10 cellular contexts compared by ENCODE assay signal in genomic region chr1:226457307-226457712, GRCh38. TPM values are rescaled to one million over a fixed set of nuclear protein-coding genes. Genes with fewer than 3 reads are reported as not detected.
DNase-seq lines count a peak whose midpoint lies in the region; TF ChIP-seq lines count a peak whose summit lies in the region.
"Had no signal": no experiment of that assay in that cellular context is flagged by ENCODE, and none has a peak within 500 bp of the region (broad histone marks: within the 10 kb centered on the region; RNA-seq: fewer than 3 reads in every experiment).

No MANE protein-coding gene starts in this region.

- no peaks in the 10 kb centered on the region for H3K4me1 ChIP-seq in endodermal cell (ENCODE audit: control insufficient read depth, insufficient read depth, low read length)
- no peaks in the 10 kb centered on the region for H3K4me1 ChIP-seq in mesenchymal stem cell (ENCODE audit: control insufficient read depth, insufficient read depth, low read depth, low read length)
- H3K4me1 ChIP-seq: colonic mucosa had no signal

- H3K9ac ChIP-seq in endodermal cell (ENCODE audit: extremely low read depth, low read length, poor library complexity, severe bottlenecking) (no peak overlapping the region), mesenchymal stem cell (ENCODE audit: low read length) (no peak overlapping the region)

- no peak overlapping the region for H2AK5ac ChIP-seq in mesenchymal stem cell (ENCODE audit: low read length, severe bottlenecking)

- H3K79me1 ChIP-seq in mesenchymal stem cell (replicated peaks; ENCODE audit: low read length, poor library complexity, severe bottlenecking) = no peaks in the 10 kb centered on the region

- H3K4ac ChIP-seq in mesenchymal stem cell (ENCODE audit: low read depth in 1 of 2, low read length in 2 of 2) = no peak overlapping the region

- no peak overlapping the region for H3K14ac ChIP-seq in mesenchymal stem cell (ENCODE audit: low read length in 2 of 2)

- no peak overlapping the region for H2BK120ac ChIP-seq in mesenchymal stem cell (ENCODE audit: low read depth, low read length)

- H3K4me2 ChIP-seq in mesenchymal stem cell (ENCODE audit: low read length, poor library complexity, severe bottlenecking) = no peak overlapping the region

- H3K27ac ChIP-seq in endodermal cell (ENCODE audit: low read depth, low read length) (no peak overlapping the region), mesenchymal stem cell (ENCODE audit: low read length, poor library complexity, severe bottlenecking) (no peak overlapping the region)
- H3K27ac ChIP-seq: colonic mucosa had no signal

- H2BK12ac ChIP-seq in mesenchymal stem cell (ENCODE audit: low read length in 2 of 2) = no peak overlapping the region

- no peak overlapping the region for H3K4me3 Mint-ChIP-seq in endodermal cell

- H3K36me3 Mint-ChIP-seq in endodermal cell (ENCODE audit: low read depth) = peaks cover 2% of the 10 kb centered on the region

- H3K27me3 ChIP-seq in endodermal cell (ENCODE audit: control insufficient read depth, insufficient read depth, low read length, poor library complexity, severe bottlenecking) = no peaks in the 10 kb centered on the region
- peaks cover 7 to 46% of the 10 kb centered on the region in 2 experiments for H3K27me3 ChIP-seq in mesenchymal stem cell (ENCODE audit: control insufficient read depth in 1 of 2, insufficient read depth in 1 of 2, low read length in 2 of 2)
- H3K27me3 ChIP-seq: colonic mucosa had no signal

- H3K36me3 ChIP-seq in endodermal cell (ENCODE audit: control insufficient read depth, insufficient read depth, low read length) = no peaks in the 10 kb centered on the region
- no peaks in the 10 kb centered on the region for H3K36me3 ChIP-seq in mesenchymal stem cell (ENCODE audit: control insufficient read depth in 1 of 2, insufficient read depth in 2 of 2, low read depth in 1 of 2, low read length in 2 of 2)
- H3K36me3 ChIP-seq: colonic mucosa had no signal

- peaks cover 9% of the 10 kb centered on the region for H3K27me3 Mint-ChIP-seq in endodermal cell (ENCODE audit: insufficient read depth)

- H3K4me3 ChIP-seq in endodermal cell (ENCODE audit: low read length) (no peak overlapping the region), mesenchymal stem cell (ENCODE audit: insufficient read depth in 1 of 2, low read depth in 1 of 2, low read length in 2 of 2) (no peak overlapping the region)
- H3K4me3 ChIP-seq: colonic mucosa had no signal

- H3K9me3 ChIP-seq in endodermal cell (ENCODE audit: control insufficient read depth, low read length) = peaks cover 8% of the 10 kb centered on the region
- H3K9me3 ChIP-seq in mesenchymal stem cell (ENCODE audit: control insufficient read depth, low read length) = peaks cover 6% of the 10 kb centered on the region
- H3K9me3 ChIP-seq: colonic mucosa had no signal

- H3K27ac Mint-ChIP-seq in endodermal cell = no peak overlapping the region

- H2BK15ac ChIP-seq in mesenchymal stem cell (ENCODE audit: low read depth, poor library complexity, severe bottlenecking) = no peak overlapping the region

- peak; percentile 79 for TF ChIP-seq CTCF in endodermal cell (conservative IDR thresholded peaks at IDR 0.05)

- H2BK5ac ChIP-seq in mesenchymal stem cell (ENCODE audit: low read depth, low read length, poor library complexity, severe bottlenecking) = no peak overlapping the region

- DNase-seq in HT1080 (ENCODE audit: low read depth) = peak; percentile 39
- DNase-seq in activated CD4-positive, alpha-beta T cell treated with anti-CD3 and anti-CD28 coated beads, Interleukin-2, amount 50 U/mL, for 1 hour = peak; percentile 21
- peak; percentile 89 for DNase-seq in endodermal cell
- peak; percentile 17 for DNase-seq in stimulated activated CD8-positive, alpha-beta memory T cell treated with anti-CD3 and anti-CD28 coated beads, Interleukin-15, amount 100 ng/mL, for 24 hours (ENCODE audit: low read depth)
- DNase-seq in NCI-H1694 treated with DMSO at 0.1 percent for 48 hours (lab: John Stamatoyannopoulos, UW) = no peak
- no peak for DNase-seq in mesenchymal stem cell
- DNase-seq in DMS53 treated with DMSO at 0.1 percent for 48 hours (lab: John Stamatoyannopoulos, UW; ENCODE audit: unreplicated experiment) = no peak
- DNase-seq in NK-92 treated with Interleukin-12 subunit alpha and Interleukin-12 subunit beta, amount 100 ng/mL, for 24 hours (lab: John Stamatoyannopoulos, UW) = no peak
- DNase-seq: colonic mucosa, NCI-H2081 treated with DMSO at 0.1 percent for 48 hours had no signal

- 77 to 87% methylated on average over 12 to 14 of the region's 14 CpGs for WGBS in endodermal cell (ENCODE audit: insufficient coverage in 1 of 2, insufficient read length in 1 of 2), 2 experiments
- WGBS in mesenchymal stem cell = 57% methylated on average over 14 of the region's 14 CpGs

- no peak overlapping the region for H4K91ac ChIP-seq in mesenchymal stem cell (ENCODE audit: low read length)

- H3K4me1 Mint-ChIP-seq in endodermal cell = peaks cover 4% of the 10 kb centered on the region

- H2AFZ ChIP-seq in mesenchymal stem cell (ENCODE audit: low read depth, low read length) = no peak overlapping the region

- H3K18ac ChIP-seq in mesenchymal stem cell (ENCODE audit: low read depth in 1 of 2, low read length in 2 of 2) = no peak overlapping the region

- H4K8ac ChIP-seq in mesenchymal stem cell (ENCODE audit: low read length) = no peak overlapping the region

- no peak overlapping the region for H3K23ac ChIP-seq in mesenchymal stem cell (ENCODE audit: low read length in 2 of 2)

- H3K9me3 Mint-ChIP-seq in endodermal cell = peaks cover 11% of the 10 kb centered on the region

RNA-seq across cellular contexts. Expression of gene PARP1, which starts 49.4 kb away (rescaled TPM):
- 177 and 208 TPM in 2 replicates for total RNA-seq in HT1080 (2014; rRNA removed; shearing (Covaris generic))
- 176 and 210 TPM in 2 replicates for polyA plus RNA-seq in HT1080 (2015; cell fraction: cytosol; rRNA removed)
- 216 and 222 TPM in 2 replicates for polyA plus RNA-seq in HT1080 (2015; cell fraction: nucleus; rRNA removed)
- total RNA-seq in endodermal cell = 100 to 1,000 TPM; 170 to 173 TPM
- 196 TPM for polyA plus RNA-seq in endodermal cell (2013, experiment 1 of 2)
- polyA plus RNA-seq in endodermal cell (2013, experiment 2 of 2) = 182 TPM
- 64.4 TPM for polyA plus RNA-seq in mesenchymal stem cell (2013, experiment 1 of 2)
- 59.8 TPM for polyA plus RNA-seq in mesenchymal stem cell (2013, experiment 2 of 2)

Comparison
In these comparisons a context has a peak if more than half of its experiments do, and no peak if none do; other contexts are left out.
1. DNase-seq: peak in HT1080 (single experiment), activated CD4-positive, alpha-beta T cell treated with anti-CD3 and anti-CD28 coated beads, Interleukin-2, amount 50 U/mL, for 1 hour (single experiment), endodermal cell (single experiment) and stimulated activated CD8-positive, alpha-beta memory T cell treated with anti-CD3 and anti-CD28 coated beads, Interleukin-15, amount 100 ng/mL, for 24 hours (single experiment); none in NCI-H1694 treated with DMSO at 0.1 percent for 48 hours (single experiment), mesenchymal stem cell (single experiment), DMS53 treated with DMSO at 0.1 percent for 48 hours (single experiment) and NK-92 treated with Interleukin-12 subunit alpha and Interleukin-12 subunit beta, amount 100 ng/mL, for 24 hours (single experiment).